ENCODE assay signal across 19 cellular contexts in genomic region chr18:34918856-34919255, GRCh38.
DNase-seq lines count a peak whose midpoint lies in the region; ATAC-seq lines count a peak whose summit lies in the region.
"Had no signal": no experiment of that assay in that cellular context is flagged by ENCODE, and none has a peak within 500 bp of the region (broad histone marks: within the 10 kb centered on the region; RNA-seq: fewer than 3 reads in every experiment).

No MANE protein-coding gene starts in this region.

- H4K12ac ChIP-seq in trophoblast cell (ENCODE audit: low read depth, low read length), result no peak overlapping the region

- no peak overlapping the region for H3K23ac ChIP-seq in trophoblast cell (ENCODE audit: low read length)

- peaks cover 2% of the 10 kb centered on the region for H3K9me3 ChIP-seq in trophoblast cell (ENCODE audit: insufficient read depth, low read depth, low read length)
- H3K9me3 ChIP-seq: Caco-2 had no signal

- H3K4me3 ChIP-seq in Jurkat, Clone E6-1 (ENCODE audit: low read length), result no peak overlapping the region
- no peak overlapping the region for H3K4me3 ChIP-seq in trophoblast cell (ENCODE audit: low read depth, low read length)
- H3K4me3 ChIP-seq: GM23248 had no signal

- H2BK120ac ChIP-seq in trophoblast cell (ENCODE audit: insufficient read depth, low read length, poor library complexity), result no peak overlapping the region

- H3K27ac ChIP-seq in trophoblast cell (ENCODE audit: low read depth, low read length), result peak overlapping the region; percentile 71
- H3K27ac ChIP-seq: C4-2B, GM23248, HL-60 had no signal

- ATAC-seq in HG03354 (IDR thresholded peaks at IDR 0.05; ENCODE audit: poor library complexity, severe bottlenecking, unreplicated experiment) (no peak), GM21367 (IDR thresholded peaks at IDR 0.05; ENCODE audit: unreplicated experiment) (no peak)

- no peaks in the 10 kb centered on the region for H3K27me3 ChIP-seq in trophoblast cell (ENCODE audit: insufficient read depth, low read length)

- no peak overlapping the region for H2BK12ac ChIP-seq in trophoblast cell (ENCODE audit: low read length)

- no peak overlapping the region for H3K14ac ChIP-seq in trophoblast cell (ENCODE audit: low read length)

- peak; percentile 12 for DNase-seq in Jurkat, Clone E6-1 (ENCODE audit: low read depth, low spot score)
- DNase-seq in SK-N-DZ (ENCODE audit: low spot score) (peak; percentile 23), trophoblast cell (no peak)
- DNase-seq in activated T-cell treated with anti-CD3 and anti-CD28 coated beads, Interleukin-2, amount 50 U/mL, for 1 hour, result no peak
- DNase-seq: ACHN; AML-193; Caco-2; CD4-positive, alpha-beta T cell; DMS153; DMS79; GF-D8; GM23248; HCEC 1CT; IMR-90; KG1 had no signal

- no peak overlapping the region for H4K8ac ChIP-seq in trophoblast cell (ENCODE audit: low read depth, low read length)

- no peak overlapping the region for H2AFZ ChIP-seq in trophoblast cell (ENCODE audit: insufficient read depth, low read length, poor library complexity)
- H2AFZ ChIP-seq: GM23248 had no signal

- H3K79me2 ChIP-seq in trophoblast cell (ENCODE audit: control insufficient read depth, insufficient read depth, low read length, poor library complexity), result no peaks in the 10 kb centered on the region

- no peak overlapping the region for H2AK5ac ChIP-seq in trophoblast cell (ENCODE audit: low read length)

- WGBS in trophoblast cell (ENCODE audit: extremely low coverage, insufficient coverage, insufficient read length), result no CpG with 5 or more reads among the region's 5 CpGs

- no peak overlapping the region for H3K9ac ChIP-seq in trophoblast cell (ENCODE audit: low read length)
- H3K9ac ChIP-seq: GM23248 had no signal

- H2BK5ac ChIP-seq in trophoblast cell (ENCODE audit: low read depth, low read length, poor library complexity), result no peak overlapping the region

- no peak overlapping the region for H4K91ac ChIP-seq in trophoblast cell (ENCODE audit: low read depth, low read length)

- peaks cover 16% of the 10 kb centered on the region for H3K79me1 ChIP-seq in trophoblast cell (ENCODE audit: low read length)

- no peak overlapping the region for H3K18ac ChIP-seq in trophoblast cell (ENCODE audit: low read length)

- no peak overlapping the region for H3K4me2 ChIP-seq in trophoblast cell (ENCODE audit: low read length)

- H3K36me3 ChIP-seq in trophoblast cell (ENCODE audit: control insufficient read depth in 1 of 2, insufficient read depth in 2 of 2, low read length in 2 of 2), result no peaks in the 10 kb centered on the region

- no peak overlapping the region for H3K4ac ChIP-seq in trophoblast cell (ENCODE audit: low read depth, low read length)

- H3K4me1 ChIP-seq in trophoblast cell (ENCODE audit: control insufficient read depth in 1 of 2, insufficient read depth in 2 of 2, low read length in 2 of 2), result peaks cover 4 to 12% of the 10 kb centered on the region in 2 experiments

Comparison
In these comparisons a context has a peak if more than half of its experiments do, and no peak if none do; other contexts are left out.
1. DNase-seq: peak in Jurkat, Clone E6-1 (single experiment) and SK-N-DZ (single experiment); none in trophoblast cell (0 of 2) and activated T-cell treated with anti-CD3 and anti-CD28 coated beads, Interleukin-2, amount 50 U/mL, for 1 hour (single experiment).